19 cellular contexts compared by ENCODE assay signal in the genomic region with DNA sequence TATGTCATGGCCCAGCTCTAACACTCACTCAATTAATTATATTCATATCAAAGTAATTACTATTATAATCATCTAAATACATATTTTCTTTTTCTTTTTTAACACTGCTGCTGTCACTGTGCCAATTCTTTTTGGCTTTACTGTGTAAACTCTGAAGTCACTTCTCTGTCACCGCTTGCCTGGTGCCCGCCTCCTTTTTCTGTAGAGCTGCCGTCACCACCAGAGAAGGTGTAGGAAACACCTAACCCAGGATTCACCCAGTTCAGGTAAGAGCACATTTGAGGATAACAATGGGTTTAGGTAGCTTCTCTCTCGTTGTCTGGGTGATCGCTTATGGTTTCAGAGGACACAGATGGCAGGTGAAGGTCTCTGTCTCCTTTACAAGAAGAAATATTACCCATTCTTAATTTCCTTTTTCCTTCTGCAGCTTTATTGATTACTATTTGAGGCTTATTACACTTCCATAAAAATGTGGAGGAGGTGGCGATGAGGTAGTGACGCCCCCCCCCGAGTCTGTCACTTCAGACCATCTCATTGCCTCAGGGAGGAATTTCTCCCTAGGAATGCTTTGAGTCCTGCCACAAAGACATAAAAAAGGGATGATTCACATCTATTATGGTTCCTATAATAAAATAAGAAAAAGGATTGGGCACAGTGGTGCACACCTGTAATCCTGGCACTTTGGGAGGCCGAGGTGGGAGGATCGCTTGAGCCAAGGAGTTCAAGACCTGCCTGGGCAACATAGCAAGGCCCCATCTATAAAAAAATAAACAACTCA.
DNase-seq lines count a peak whose midpoint lies in the region; ATAC-seq, FAIRE-seq and TF ChIP-seq lines count a peak whose summit lies in the region.
"Had no signal": no experiment of that assay in that cellular context is flagged by ENCODE, and none has a peak within 500 bp of the region (broad histone marks: within the 10 kb centered on the region; RNA-seq: fewer than 3 reads in every experiment).

No MANE protein-coding gene starts in this region.

- DNase-seq in right lobe of liver: peak in 1 of 3 donors; percentile 65
- no peak for DNase-seq in HepG2 (ENCODE audit: low spot score)
- DNase-seq in RWPE2 (ENCODE audit: low spot score): no peak
- no peak for DNase-seq in left lobe of liver (ENCODE audit: low spot score)
- no peak for DNase-seq in upper lobe of right lung
- DNase-seq in DMS53 treated with DMSO at 0.1 percent for 48 hours (lab: John Stamatoyannopoulos, UW; ENCODE audit: unreplicated experiment): no peak
- no peak for DNase-seq in NCI-H1092 treated with DMSO at 0.1 percent for 48 hours (lab: John Stamatoyannopoulos, UW)
- no peak for DNase-seq in smooth muscle cell (lab: John Stamatoyannopoulos, UW; ENCODE audit: unreplicated experiment)
- DNase-seq: CD8-positive, alpha-beta T cell; DND-41; H9; IMR-90; MV-4-11; NCI-H1436; NCI-H2029 treated with DMSO at 0.1 percent for 48 hours; NCI-H524 had no signal

- TF ChIP-seq CTCF in right lobe of liver (IDR thresholded peaks at IDR 0.05) (no peak), HepG2 (CRISPR knock-in tag; IDR thresholded peaks at IDR 0.05) (no peak), RWPE2 (IDR thresholded peaks at IDR 0.05; ENCODE audit: poor library complexity, severe bottlenecking) (no peak), upper lobe of right lung (IDR thresholded peaks at IDR 0.05) (no peak), smooth muscle cell (IDR thresholded peaks at IDR 0.05; ENCODE audit: borderline replicate concordance, insufficient read depth, poor library complexity, severe bottlenecking) (no peak)

- no peak overlapping the region for H3K4me2 ChIP-seq in HepG2 (ENCODE audit: low read depth, low read length)
- no peak overlapping the region for H3K4me2 ChIP-seq in smooth muscle cell

- H3K4me1 ChIP-seq in right lobe of liver (peaks cover 0 to 54% (median 15%) of the 10 kb centered on the region in 4 donors), HepG2 (ENCODE audit: insufficient read depth, low read length) (peaks cover 26% of the 10 kb centered on the region), RWPE2 (ENCODE audit: insufficient read depth, poor library complexity, severe bottlenecking) (peaks cover 12% of the 10 kb centered on the region), upper lobe of right lung (peaks cover 20% of the 10 kb centered on the region), smooth muscle cell (ENCODE audit: low read depth) (no peaks in the 10 kb centered on the region)

- ATAC-seq in right lobe of liver: peak in 2 of 4 donors; percentile 49 to 56
- no peak for ATAC-seq in HepG2
- ATAC-seq in RWPE2 (ENCODE audit: low read depth): 0 out of 3 replicates have a peak, but pooled peaks have one; percentile 10
- peak; percentile 12 for ATAC-seq in left lobe of liver
- ATAC-seq in upper lobe of right lung: no peak
- ATAC-seq: CD8-positive, alpha-beta T cell; Right ventricle myocardium inferior; SK-N-SH treated with all-trans-retinoic acid at 6 μM for 48 hours had no signal

- no peaks in the 10 kb centered on the region for H3F3A ChIP-seq in smooth muscle cell (ENCODE audit: low read depth)

- no peak for FAIRE-seq in HepG2 (lab: Jason Lieb, UNC)
- FAIRE-seq: D721Med had no signal

- WGBS in right lobe of liver (ENCODE audit: insufficient coverage, low coverage, low lambda C conversion rate, missing lambda C conversion rate): 55% methylated on average over 6 of the region's 10 CpGs
- 79% methylated on average over 10 of the region's 10 CpGs for WGBS in HepG2 (ENCODE audit: low lambda C conversion rate)
- WGBS in smooth muscle cell (ENCODE audit: low lambda C conversion rate): 84% methylated on average over 10 of the region's 10 CpGs

- H3K79me2 ChIP-seq in HepG2 (ENCODE audit: insufficient read depth, low read length): no peaks in the 10 kb centered on the region
- H3K79me2 ChIP-seq in smooth muscle cell (ENCODE audit: low read depth): no peaks in the 10 kb centered on the region

- POLR2A ChIA-PET in HepG2 (lab: Yijun Ruan, JAX): no interaction called here

- H4K20me1 ChIP-seq in HepG2 (ENCODE audit: insufficient read depth, low read length): no peaks in the 10 kb centered on the region
- no peaks in the 10 kb centered on the region for H4K20me1 ChIP-seq in smooth muscle cell (ENCODE audit: low read depth)

- CTCF ChIA-PET in HepG2 (lab: Yijun Ruan, JAX; ENCODE audit: low intra/inter-chr PET ratio, low total read pairs): no interaction called here

- TF ChIP-seq RAD21 in HepG2 (CRISPR knock-in tag; IDR thresholded peaks at IDR 0.05): no peak

- no TSS peak for BruUV-seq in HepG2 (replicated peaks; lab: Mats Ljungman, UMichigan)

- intact Hi-C loops in right lobe of liver (cut with DNase I) (no loop called here), HepG2 (cut with micrococcal nuclease; ENCODE audit: unreplicated experiment) (no loop called here), upper lobe of right lung (cut with DNase I) (no loop called here)

- H3K9me3 ChIP-seq in right lobe of liver (no peaks in the 10 kb centered on the region), HepG2 (ENCODE audit: low read length) (no peaks in the 10 kb centered on the region), RWPE2 (ENCODE audit: severe bottlenecking) (no peaks in the 10 kb centered on the region), upper lobe of right lung (no peaks in the 10 kb centered on the region), smooth muscle cell (replicated peaks; ENCODE audit: low read depth) (no peaks in the 10 kb centered on the region)

- no peak overlapping the region for H2AFZ ChIP-seq in HepG2 (ENCODE audit: low read length)
- no peak overlapping the region for H2AFZ ChIP-seq in smooth muscle cell (ENCODE audit: low read depth)

- H3K27me3 ChIP-seq in right lobe of liver: no peaks in the 10 kb centered on the region
- no peaks in the 10 kb centered on the region for H3K27me3 ChIP-seq in HepG2 (ENCODE audit: control insufficient read depth in 1 of 2, insufficient read depth in 2 of 2, low read length in 2 of 2)
- no peaks in the 10 kb centered on the region for H3K27me3 ChIP-seq in RWPE2 (ENCODE audit: insufficient read depth, poor library complexity, severe bottlenecking)
- H3K27me3 ChIP-seq in upper lobe of right lung: no peaks in the 10 kb centered on the region
- no peaks in the 10 kb centered on the region for H3K27me3 ChIP-seq in smooth muscle cell (ENCODE audit: low read depth)

- TF ChIP-seq POLR2A in right lobe of liver (IDR thresholded peaks at IDR 0.05): no peak
- no peak for TF ChIP-seq POLR2A in HepG2 (IDR thresholded peaks at IDR 0.05; ENCODE audit: insufficient read depth in 1 of 2, low read depth in 2 of 2, low read length in 2 of 2)

- no peak overlapping the region for H3K9ac ChIP-seq in HepG2 (ENCODE audit: insufficient read depth, low read depth, low read length)
- no peak overlapping the region for H3K9ac ChIP-seq in smooth muscle cell (ENCODE audit: low read depth)

- in situ Hi-C loops in HepG2 (cut with HindIII; ENCODE audit: extremely low pct_ligation_motif_present, low pct_unique_long_range_greater_than_20kb): no loop called here

- H3K36me3 ChIP-seq in right lobe of liver (no peaks in the 10 kb centered on the region), HepG2 (replicated peaks in 1 of 2; ENCODE audit: control insufficient read depth in 1 of 2, insufficient read depth in 2 of 2, low read length in 2 of 2) (no peaks in the 10 kb centered on the region), RWPE2 (ENCODE audit: low read depth) (no peaks in the 10 kb centered on the region), upper lobe of right lung (no peaks in the 10 kb centered on the region), smooth muscle cell (ENCODE audit: low read depth) (no peaks in the 10 kb centered on the region)

- peak overlapping the region in 2 of 3 donors; percentile 5 to 77 for H3K27ac ChIP-seq in right lobe of liver
- no peak overlapping the region for H3K27ac ChIP-seq in HepG2 (ENCODE audit: extremely low read length, insufficient read depth, low read length)
- peak overlapping the region; percentile 57 for H3K27ac ChIP-seq in RWPE2 (ENCODE audit: poor library complexity, severe bottlenecking)
- peak overlapping the region; percentile 48 for H3K27ac ChIP-seq in upper lobe of right lung
- no peak overlapping the region for H3K27ac ChIP-seq in smooth muscle cell (ENCODE audit: low read depth)

- H3K4me3 ChIP-seq in right lobe of liver (no peak overlapping the region), HepG2 (replicated peaks in 1 of 3; ENCODE audit: insufficient read depth in 1 of 3, low read depth in 2 of 3, low read length in 3 of 3) (no peak overlapping the region), RWPE2 (ENCODE audit: severe bottlenecking) (no peak overlapping the region), upper lobe of right lung (no peak overlapping the region), smooth muscle cell (no peak overlapping the region)

- TF ChIP-seq EP300 in HepG2 (IDR thresholded peaks at IDR 0.05; ENCODE audit: low read depth in 2 of 2, low read length in 2 of 2): no peak
- TF ChIP-seq EP300 in HepG2 (CRISPR knock-in tag; IDR thresholded peaks at IDR 0.05; ENCODE audit: borderline replicate concordance): no peak

TF ChIP-seq in HepG2, 621 proteins besides CTCF, POLR2A, EP300 and RAD21 (continues in another document):
- TF ChIP-seq, protein P1, sequence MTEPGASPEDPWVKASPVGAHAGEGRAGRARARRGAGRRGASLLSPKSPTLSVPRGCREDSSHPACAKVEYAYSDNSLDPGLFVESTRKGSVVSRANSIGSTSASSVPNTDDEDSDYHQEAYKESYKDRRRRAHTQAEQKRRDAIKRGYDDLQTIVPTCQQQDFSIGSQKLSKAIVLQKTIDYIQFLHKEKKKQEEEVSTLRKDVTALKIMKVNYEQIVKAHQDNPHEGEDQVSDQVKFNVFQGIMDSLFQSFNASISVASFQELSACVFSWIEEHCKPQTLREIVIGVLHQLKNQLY (CRISPR knock-in tag; IDR thresholded peaks at IDR 0.05): no peak
- no peak for TF ChIP-seq MTA1 (CRISPR knock-in tag; IDR thresholded peaks at IDR 0.05; ENCODE audit: borderline replicate concordance)
- no peak for TF ChIP-seq ZNF879 (CRISPR knock-in tag; IDR thresholded peaks at IDR 0.05)
- TF ChIP-seq FOXJ3 (CRISPR knock-in tag; IDR thresholded peaks at IDR 0.05; ENCODE audit: borderline replicate concordance): no peak
- TF ChIP-seq, protein P2, sequence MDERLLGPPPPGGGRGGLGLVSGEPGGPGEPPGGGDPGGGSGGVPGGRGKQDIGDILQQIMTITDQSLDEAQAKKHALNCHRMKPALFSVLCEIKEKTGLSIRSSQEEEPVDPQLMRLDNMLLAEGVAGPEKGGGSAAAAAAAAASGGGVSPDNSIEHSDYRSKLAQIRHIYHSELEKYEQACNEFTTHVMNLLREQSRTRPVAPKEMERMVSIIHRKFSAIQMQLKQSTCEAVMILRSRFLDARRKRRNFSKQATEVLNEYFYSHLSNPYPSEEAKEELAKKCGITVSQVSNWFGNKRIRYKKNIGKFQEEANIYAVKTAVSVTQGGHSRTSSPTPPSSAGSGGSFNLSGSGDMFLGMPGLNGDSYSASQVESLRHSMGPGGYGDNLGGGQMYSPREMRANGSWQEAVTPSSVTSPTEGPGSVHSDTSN (CRISPR knock-in tag; IDR thresholded peaks at IDR 0.05): no peak
- TF ChIP-seq MAFK (conservative IDR thresholded peaks at IDR 0.05 in 1 of 2, IDR thresholded peaks at IDR 0.05 in 1 of 2; ENCODE audit: low read length in 2 of 2): no peak

Comparison
In these comparisons a context has a peak if more than half of its experiments do, and no peak if none do; other contexts are left out.
1. H3K27ac ChIP-seq: peak in right lobe of liver (2 of 3), RWPE2 (single experiment) and upper lobe of right lung (single experiment); none in HepG2 (single experiment) and smooth muscle cell (single experiment).
2. ATAC-seq: peak in RWPE2 (single experiment) and left lobe of liver (single experiment); none in HepG2 (single experiment) and upper lobe of right lung (single experiment).